In genomic region chr2:20215183-20216040, GRCh38 we compare ENCODE assay signal across 1 cellular context.
TF ChIP-seq lines count a peak whose summit lies in the region.

No MANE protein-coding gene starts in this region.

TF ChIP-seq in HepG2, 621 proteins besides CTCF, POLR2A, EP300 and RAD21 (continued from another document and continues in another):
- TF ChIP-seq ZBTB49 (CRISPR knock-in tag; IDR thresholded peaks at IDR 0.05; ENCODE audit: borderline replicate concordance) (no peak; the same call in 1 of the 2 replicates), MYNN (CRISPR knock-in tag; IDR thresholded peaks at IDR 0.05; ENCODE audit: low read depth) (no peak), THAP9 (CRISPR knock-in tag; IDR thresholded peaks at IDR 0.05; ENCODE audit: borderline replicate concordance) (no peak; the same call in 1 of the 2 replicates), CENPX (CRISPR knock-in tag; IDR thresholded peaks at IDR 0.05) (no peak), ZNF672 (CRISPR knock-in tag; IDR thresholded peaks at IDR 0.05) (no peak), ESRRA (CRISPR knock-in tag; IDR thresholded peaks at IDR 0.05; ENCODE audit: low read depth) (peak; percentile 98), SNRNP70 (IDR thresholded peaks at IDR 0.05; ENCODE audit: low read depth, low read length) (no peak), IKZF4 (CRISPR knock-in tag; IDR thresholded peaks at IDR 0.05; ENCODE audit: borderline replicate concordance, low read depth, not compliant biosample characterization) (no peak), WIZ (CRISPR knock-in tag; IDR thresholded peaks at IDR 0.05) (no peak), AHR (CRISPR knock-in tag; IDR thresholded peaks at IDR 0.05) (peak; percentile 63), ZIK1 (CRISPR knock-in tag; IDR thresholded peaks at IDR 0.05; ENCODE audit: borderline replicate concordance, low read depth) (no peak), ZBTB20 (CRISPR knock-in tag; IDR thresholded peaks at IDR 0.05; ENCODE audit: borderline replicate concordance, low read depth) (peak; percentile 93; the same call in 1 of the 2 replicates), RBM22 (optimal IDR thresholded peaks at IDR 0.05; ENCODE audit: low read length) (peak; percentile 46), ZNF574 (CRISPR knock-in tag; IDR thresholded peaks at IDR 0.05) (peak; percentile 87), SIN3A (IDR thresholded peaks at IDR 0.05; ENCODE audit: borderline replicate concordance, low read depth, low read length) (no peak), ZSCAN22 (CRISPR knock-in tag; IDR thresholded peaks at IDR 0.05) (peak; percentile 67; the same call in 1 of the 2 replicates), ARID2 (CRISPR knock-in tag; IDR thresholded peaks at IDR 0.05; ENCODE audit: borderline replicate concordance) (0 out of 2 replicates have a peak, but pooled peaks have one; percentile 45), CBX1 (IDR thresholded peaks at IDR 0.05; ENCODE audit: low read depth) (no peak), PLRG1 (conservative IDR thresholded peaks at IDR 0.05) (no peak), CHD2 (IDR thresholded peaks at IDR 0.05; ENCODE audit: low read depth, low read length) (no peak), GTF2F1 (IDR thresholded peaks at IDR 0.05; ENCODE audit: low read length) (no peak), ZC3H13 (CRISPR knock-in tag; IDR thresholded peaks at IDR 0.05) (no peak), MXD1 (CRISPR knock-in tag; IDR thresholded peaks at IDR 0.05) (peak; percentile 55; the same call in 1 of the 2 replicates), CENPBD1 (CRISPR knock-in tag; IDR thresholded peaks at IDR 0.05; ENCODE audit: borderline replicate concordance, low read depth) (no peak), ZFP90 (CRISPR knock-in tag; IDR thresholded peaks at IDR 0.05; ENCODE audit: borderline replicate concordance) (peak; percentile 73; the same call in 1 of the 2 replicates), SIN3B (IDR thresholded peaks at IDR 0.05; ENCODE audit: low read length) (no peak), KDM2A (CRISPR knock-in tag; IDR thresholded peaks at IDR 0.05; ENCODE audit: borderline replicate concordance, low read depth) (peak; percentile 70; the same call in 1 of the 2 replicates), ZNF296 (CRISPR knock-in tag; conservative IDR thresholded peaks at IDR 0.05) (no peak), RARA (CRISPR knock-in tag; IDR thresholded peaks at IDR 0.05) (peak; percentile 96), CCDC6 (CRISPR knock-in tag; IDR thresholded peaks at IDR 0.05) (no peak), POLR2AphosphoS2 (IDR thresholded peaks at IDR 0.05; ENCODE audit: low read depth, low read length) (no peak), HMGXB4 (CRISPR knock-in tag; IDR thresholded peaks at IDR 0.05; ENCODE audit: borderline replicate concordance in 1 of 2, low read depth in 1 of 2) (peak in 1 of 2 experiments; percentile 71; a peak in 2 of 4 replicates), ZNF563 (CRISPR knock-in tag; IDR thresholded peaks at IDR 0.05) (0 out of 2 replicates have a peak, but pooled peaks have one; percentile 53), ZMAT3 (CRISPR knock-in tag; conservative IDR thresholded peaks at IDR 0.05) (no peak; the same call in 1 of the 2 replicates), PATZ1 (CRISPR knock-in tag; IDR thresholded peaks at IDR 0.05) (peak; percentile 83), PHF20 (CRISPR knock-in tag; IDR thresholded peaks at IDR 0.05) (peak; percentile 45; the same call in 1 of the 2 replicates), SNAPC5 (CRISPR knock-in tag; IDR thresholded peaks at IDR 0.05; ENCODE audit: borderline replicate concordance) (0 out of 2 replicates have a peak, but pooled peaks have one; percentile 73), JUN (CRISPR knock-in tag; IDR thresholded peaks at IDR 0.05) (peak; percentile 55; the same call in 1 of the 2 replicates), HNRNPL (IDR thresholded peaks at IDR 0.05; ENCODE audit: low read depth, low read length) (peak; percentile 97), FOXA1 (IDR thresholded peaks at IDR 0.05) (no peak), FOXA1 (CRISPR knock-in tag; IDR thresholded peaks at IDR 0.05) (peak; percentile 86), U2AF1 (optimal IDR thresholded peaks at IDR 0.05; ENCODE audit: low read depth, low read length) (peak; percentile 29), IKZF5 (CRISPR knock-in tag; IDR thresholded peaks at IDR 0.05) (peak; percentile 95), ZSCAN31 (CRISPR knock-in tag; IDR thresholded peaks at IDR 0.05; ENCODE audit: low read depth) (no peak), DRAP1 (CRISPR knock-in tag; IDR thresholded peaks at IDR 0.05) (peak; percentile 70), ZNF333 (CRISPR knock-in tag; IDR thresholded peaks at IDR 0.05; ENCODE audit: borderline replicate concordance) (no peak), KMT2B (CRISPR knock-in tag; IDR thresholded peaks at IDR 0.05) (peak; percentile 63; the same call in 1 of the 2 replicates), SMAD1 (CRISPR knock-in tag; IDR thresholded peaks at IDR 0.05; ENCODE audit: borderline replicate concordance, low read depth) (peak; percentile 65; the same call in 1 of the 2 replicates), ZNF446 (CRISPR knock-in tag; IDR thresholded peaks at IDR 0.05) (no peak), KDM1A (CRISPR knock-in tag; IDR thresholded peaks at IDR 0.05) (peak; percentile 72; the same call in 1 of the 2 replicates), HOMEZ (CRISPR knock-in tag; IDR thresholded peaks at IDR 0.05; ENCODE audit: low read depth) (peak; percentile 56; the same call in 1 of the 2 replicates)
